1 cellular context compared by ENCODE assay signal in the genomic region with DNA sequence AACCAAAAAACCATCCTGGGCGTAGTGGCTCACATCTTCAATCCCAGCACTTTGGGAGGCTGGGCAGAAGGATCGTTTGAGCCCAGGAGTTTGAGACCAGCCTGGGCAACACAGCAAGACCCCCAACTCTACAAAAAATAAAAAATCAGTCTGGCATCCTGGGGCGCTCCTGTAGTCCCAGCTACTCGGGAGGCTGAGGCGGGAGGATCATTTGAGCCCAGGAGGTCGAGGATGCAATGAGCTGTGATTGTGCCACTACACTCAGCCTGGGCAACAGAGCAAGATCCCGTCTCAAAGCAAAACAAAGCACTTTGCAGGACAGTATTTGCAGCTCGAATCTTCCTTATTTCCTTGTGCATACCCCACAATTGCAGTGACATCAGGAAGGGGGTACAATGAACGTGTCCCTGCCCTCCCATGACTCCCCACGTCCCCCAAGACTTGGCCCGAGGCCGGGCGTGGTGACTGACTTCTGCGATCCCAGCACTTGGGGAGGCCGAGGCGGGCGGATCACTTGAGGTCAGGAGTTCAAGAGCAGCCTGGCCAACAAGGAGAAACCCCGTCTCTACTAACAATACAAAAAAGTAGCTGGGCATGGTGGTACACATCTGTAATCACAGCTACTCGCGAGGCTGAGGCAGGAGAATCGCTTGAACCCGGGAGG.
TF ChIP-seq lines count a peak whose summit lies in the region.

No MANE protein-coding gene starts in this region.

TF ChIP-seq in HEK293, 187 proteins besides CTCF, POLR2A, EP300 and RAD21 (continued from another document):
- no peak for TF ChIP-seq ZNF692 (tag by site-specific recombination; IDR thresholded peaks at IDR 0.05)
- TF ChIP-seq ZNF639 (tag by site-specific recombination; IDR thresholded peaks at IDR 0.05) = no peak
- peak; percentile 16; the same call in 1 of the 2 replicates for TF ChIP-seq ZNF394 (tag by site-specific recombination; IDR thresholded peaks at IDR 0.05; ENCODE audit: borderline replicate concordance)
- no peak for TF ChIP-seq ZNF768 (tag by site-specific recombination; IDR thresholded peaks at IDR 0.05)
- TF ChIP-seq ZNF558 (tag by site-specific recombination; IDR thresholded peaks at IDR 0.05) = no peak
